1 cellular context compared by ENCODE assay signal in genomic region chr16:21513337-21513741, GRCh38.
TF ChIP-seq lines count a peak whose summit lies in the region.
"Not testable (repeated sequence)": the region's sequence is repeated elsewhere in the genome, so short reads cannot be mapped to it uniquely, and the experiment has no call there.

No MANE protein-coding gene starts in this region.

TF ChIP-seq in HepG2, 621 proteins besides CTCF, POLR2A, EP300 and RAD21 (continued from another document and continues in another):
- not testable (repeated sequence) for TF ChIP-seq HNF1A (IDR thresholded peaks at IDR 0.05; ENCODE audit: low read depth)
- TF ChIP-seq HNF1A (CRISPR knock-in tag; IDR thresholded peaks at IDR 0.05; ENCODE audit: borderline replicate concordance), result peak; percentile 14; the same call in 1 of the 2 replicates
- TF ChIP-seq ATF3 (CRISPR knock-in tag; IDR thresholded peaks at IDR 0.05), result peak; percentile 66
- 0 out of 2 replicates have a peak, but pooled peaks have one; percentile 43 for TF ChIP-seq SNAPC5 (CRISPR knock-in tag; IDR thresholded peaks at IDR 0.05; ENCODE audit: borderline replicate concordance)
- TF ChIP-seq REPIN1 (CRISPR knock-in tag; IDR thresholded peaks at IDR 0.05; ENCODE audit: borderline replicate concordance, low read depth), result peak; percentile 39; the same call in 1 of the 2 replicates
- TF ChIP-seq SKI (IDR thresholded peaks at IDR 0.05; ENCODE audit: partially characterized antibody), result peak; percentile 68
- TF ChIP-seq NFE2L1 (CRISPR knock-in tag; IDR thresholded peaks at IDR 0.05; ENCODE audit: borderline replicate concordance), result 0 out of 2 replicates have a peak, but pooled peaks have one; percentile 44
- peak; percentile 68; the same call in 1 of the 2 replicates for TF ChIP-seq NBN (conservative IDR thresholded peaks at IDR 0.05)
- TF ChIP-seq ZNF784 (CRISPR knock-in tag; IDR thresholded peaks at IDR 0.05; ENCODE audit: borderline replicate concordance), result peak; percentile 39; the same call in 1 of the 2 replicates
- 0 out of 2 replicates have a peak, but pooled peaks have one; percentile 48 for TF ChIP-seq TGIF2 (CRISPR knock-in tag; IDR thresholded peaks at IDR 0.05)
- TF ChIP-seq ARNT (IDR thresholded peaks at IDR 0.05), result peak; percentile 87; the same call in 1 of the 2 replicates
- TF ChIP-seq ZNF451 (CRISPR knock-in tag; IDR thresholded peaks at IDR 0.05), result 0 out of 2 replicates have a peak, but pooled peaks have one; percentile 35
- TF ChIP-seq MYC (CRISPR knock-in tag; IDR thresholded peaks at IDR 0.05; ENCODE audit: borderline replicate concordance), result peak; percentile 72; the same call in 1 of the 2 replicates
- TF ChIP-seq ZNF276 (CRISPR knock-in tag; IDR thresholded peaks at IDR 0.05; ENCODE audit: low read depth), result 0 out of 2 replicates have a peak, but pooled peaks have one; percentile 35
- TF ChIP-seq SALL1 (CRISPR knock-in tag; IDR thresholded peaks at IDR 0.05), result peak; percentile 17; the same call in 1 of the 2 replicates
- 0 out of 2 replicates have a peak, but pooled peaks have one; percentile 46 for TF ChIP-seq IKZF1 (IDR thresholded peaks at IDR 0.05)
- TF ChIP-seq TFAP4 (IDR thresholded peaks at IDR 0.05; ENCODE audit: borderline replicate concordance, low read depth), result peak; percentile 8; the same call in 1 of the 2 replicates
- TF ChIP-seq ZNF800 (CRISPR knock-in tag; IDR thresholded peaks at IDR 0.05), result 0 out of 2 replicates have a peak, but pooled peaks have one; percentile 44
- TF ChIP-seq ZBTB7B (CRISPR knock-in tag; IDR thresholded peaks at IDR 0.05), result peak; percentile 18; the same call in 1 of the 2 replicates
- 0 out of 2 replicates have a peak, but pooled peaks have one; percentile 23 for TF ChIP-seq MED13 (CRISPR knock-in tag; IDR thresholded peaks at IDR 0.05)
- 0 out of 2 replicates have a peak, but pooled peaks have one; percentile 42 for TF ChIP-seq ZNF274 (CRISPR knock-in tag; IDR thresholded peaks at IDR 0.05)
- TF ChIP-seq DNMT1 (CRISPR knock-in tag; IDR thresholded peaks at IDR 0.05), result 0 out of 2 replicates have a peak, but pooled peaks have one; percentile 47
- peak; percentile 45; the same call in 1 of the 2 replicates for TF ChIP-seq MTA1 (CRISPR knock-in tag; IDR thresholded peaks at IDR 0.05; ENCODE audit: borderline replicate concordance)
- TF ChIP-seq AKAP8 (CRISPR knock-in tag; IDR thresholded peaks at IDR 0.05), result peak; percentile 87; the same call in 1 of the 2 replicates
- 0 out of 2 replicates have a peak, but pooled peaks have one; percentile 15 for TF ChIP-seq TMF1 (CRISPR knock-in tag; IDR thresholded peaks at IDR 0.05; ENCODE audit: low read depth)
- TF ChIP-seq KAT7 (CRISPR knock-in tag; IDR thresholded peaks at IDR 0.05; ENCODE audit: borderline replicate concordance), result 0 out of 2 replicates have a peak, but pooled peaks have one; percentile 11
- TF ChIP-seq ZNF263 (CRISPR knock-in tag; IDR thresholded peaks at IDR 0.05), result 0 out of 2 replicates have a peak, but pooled peaks have one; percentile 53
- TF ChIP-seq HBP1 (CRISPR knock-in tag; IDR thresholded peaks at IDR 0.05; ENCODE audit: low read depth), result 0 out of 2 replicates have a peak, but pooled peaks have one; percentile 32
- peak; percentile 47; the same call in 1 of the 2 replicates for TF ChIP-seq ZNF788 (CRISPR knock-in tag; IDR thresholded peaks at IDR 0.05; ENCODE audit: borderline replicate concordance)
- 0 out of 2 replicates have a peak, but pooled peaks have one; percentile 25 for TF ChIP-seq SMAD9 (CRISPR knock-in tag; IDR thresholded peaks at IDR 0.05)
- TF ChIP-seq IKZF4 (CRISPR knock-in tag; IDR thresholded peaks at IDR 0.05; ENCODE audit: borderline replicate concordance, low read depth, not compliant biosample characterization), result peak; percentile 62
- peak; percentile 39; the same call in 1 of the 2 replicates for TF ChIP-seq MXD3 (CRISPR knock-in tag; IDR thresholded peaks at IDR 0.05)
- 0 out of 2 replicates have a peak, but pooled peaks have one; percentile 31 for TF ChIP-seq IRF2 (CRISPR knock-in tag; IDR thresholded peaks at IDR 0.05)
- TF ChIP-seq ZNF354B (CRISPR knock-in tag; IDR thresholded peaks at IDR 0.05), result 0 out of 2 replicates have a peak, but pooled peaks have one; percentile 20
- peak; percentile 40; the same call in 1 of the 2 replicates for TF ChIP-seq ZNF292 (CRISPR knock-in tag; IDR thresholded peaks at IDR 0.05; ENCODE audit: borderline replicate concordance, low read depth)
- peak; percentile 70 for TF ChIP-seq MAX (IDR thresholded peaks at IDR 0.05)
- peak; percentile 74; the same call in 2 of the 3 replicates for TF ChIP-seq MXI1 (IDR thresholded peaks at IDR 0.05; ENCODE audit: borderline replicate concordance, low read depth, low read length)
- TF ChIP-seq ZNF766 (CRISPR knock-in tag; IDR thresholded peaks at IDR 0.05; ENCODE audit: borderline replicate concordance), result peak; percentile 18; the same call in 1 of the 2 replicates
- TF ChIP-seq JUND (CRISPR knock-in tag; IDR thresholded peaks at IDR 0.05), result 0 out of 2 replicates have a peak, but pooled peaks have one; percentile 12
- TF ChIP-seq PTBP1 (IDR thresholded peaks at IDR 0.05; ENCODE audit: low read depth, low read length, poor library complexity, severe bottlenecking), result peak; percentile 41
- peak; percentile 6; the same call in 1 of the 2 replicates for TF ChIP-seq KDM2A (CRISPR knock-in tag; IDR thresholded peaks at IDR 0.05; ENCODE audit: borderline replicate concordance, low read depth)
- peak; percentile 45 for TF ChIP-seq ZNF883 (CRISPR knock-in tag; IDR thresholded peaks at IDR 0.05; ENCODE audit: not compliant biosample characterization)
- TF ChIP-seq ZNF547 (CRISPR knock-in tag; IDR thresholded peaks at IDR 0.05), result peak; percentile 57; the same call in 1 of the 2 replicates
